Comparison of ENCODE assay signal across 24 cellular contexts in the genomic region with DNA sequence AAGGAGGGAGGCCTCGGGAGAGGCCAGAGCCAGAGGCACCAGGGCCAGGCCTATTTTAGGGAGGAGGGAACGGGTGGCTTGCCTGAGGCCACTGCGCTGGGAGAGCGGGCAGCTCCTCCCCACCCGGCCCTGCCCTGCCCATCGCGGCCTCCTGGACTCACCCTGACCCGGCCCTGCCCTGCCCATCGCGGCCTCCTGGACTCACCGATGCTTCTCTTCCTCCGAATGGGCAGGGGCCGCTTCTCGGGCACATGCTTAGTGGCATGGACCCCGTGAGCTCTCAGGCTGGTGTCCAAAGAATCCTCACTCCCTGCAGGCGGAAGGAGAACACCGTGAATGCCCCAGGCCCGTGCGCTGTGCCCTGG. TPM values are rescaled to one million over a fixed set of nuclear protein-coding genes. Genes with fewer than 3 reads are reported as not detected.
DNase-seq lines count a peak whose midpoint lies in the region; ATAC-seq and TF ChIP-seq lines count a peak whose summit lies in the region.
"Had no signal": no experiment of that assay in that cellular context is flagged by ENCODE, and none has a peak within 500 bp of the region (broad histone marks: within the 10 kb centered on the region; RNA-seq: fewer than 3 reads in every experiment).

No MANE protein-coding gene starts in this region.

- H3K9me3 Mint-ChIP-seq in mesothelial cell of epicardium, result no peaks in the 10 kb centered on the region
- no peaks in the 10 kb centered on the region for H3K9me3 Mint-ChIP-seq in CD8-positive, alpha-beta memory T cell
- no peaks in the 10 kb centered on the region for H3K9me3 Mint-ChIP-seq in activated CD4-positive, alpha-beta T cell treated with anti-CD3 and anti-CD28 coated beads, Interleukin-2, amount 10 ng/mL, durations not matched to agents 24 days and 14 days
- H3K9me3 Mint-ChIP-seq: dendritic cell treated with granulocyte-macrophage colony-stimulating factor and Interleukin-4, amounts not matched to agents 40 ng/mL and 50 ng/mL, for 4 days; naive B cell; stimulated activated naive B cell treated with anti-CD40 and anti-IgM and Interleukin-4, amounts not matched to agents 10 μg/mL and 1 μg/mL and 100 μg/mL, for 72 hours had no signal

- H3K27me3 Mint-ChIP-seq in mesothelial cell of epicardium (ENCODE audit: low read depth), result peaks cover 2% of the 10 kb centered on the region
- peaks cover 10 to 26% of the 10 kb centered on the region in 2 donors for H3K27me3 Mint-ChIP-seq in CD8-positive, alpha-beta memory T cell
- peaks cover 15% of the 10 kb centered on the region for H3K27me3 Mint-ChIP-seq in activated CD4-positive, alpha-beta T cell treated with anti-CD3 and anti-CD28 coated beads, Interleukin-2, amount 10 ng/mL, durations not matched to agents 24 days and 14 days

- peaks cover 44% of the 10 kb centered on the region for H3K4me1 ChIP-seq in RWPE2 (ENCODE audit: insufficient read depth, poor library complexity, severe bottlenecking)
- H3K4me1 ChIP-seq in tibial nerve, result peaks cover 0 to 46% (median 35%) of the 10 kb centered on the region in 4 donors
- no peaks in the 10 kb centered on the region for H3K4me1 ChIP-seq in CD8-positive, alpha-beta memory T cell (ENCODE audit: insufficient read depth, low read length)
- H3K4me1 ChIP-seq: HAP-1 had no signal

- WGBS in tibial nerve, 2 donors, result 73 to 90% methylated on average over 7 to 9 of the region's 19 CpGs

- peak; percentile 81 for DNase-seq in RWPE2 (ENCODE audit: low spot score)
- DNase-seq in coronary artery (ENCODE audit: low spot score), result no peak
- no peak for DNase-seq in mesothelial cell of epicardium (ENCODE audit: low spot score in 2 of 2, unreplicated experiment in 2 of 2)
- no peak for DNase-seq in tibial nerve (ENCODE audit: low spot score in 2 of 2)
- no peak for DNase-seq in CD8-positive, alpha-beta memory T cell
- no peak for DNase-seq in NCI-H146 treated with DMSO at 0.1 percent for 48 hours (lab: John Stamatoyannopoulos, UW; ENCODE audit: unreplicated experiment)
- DNase-seq in activated CD4-positive, alpha-beta T cell treated with anti-CD3 and anti-CD28 coated beads, Interleukin-2, amount 10 ng/mL, durations not matched to agents 24 days and 14 days, result no peak
- DNase-seq: activated gamma-delta T cell; brain microvascular endothelial cell; DMS 273 treated with DMSO at 0.1 percent for 48 hours; mesendoderm; naive B cell; NCI-H345; NCI-H82; occipital lobe; SIG-M5; stimulated activated CD4-positive, alpha-beta T cell treated with anti-CD3 and anti-CD28 coated beads, Interleukin-4, amount 100 ng/mL, for 24 hours; stimulated activated naive B cell treated with anti-CD40 and anti-IgM and Interleukin-4, amounts not matched to agents 10 μg/mL and 1 μg/mL and 100 μg/mL, for 72 hours had no signal

- POLR2A ChIA-PET in CD8-positive, alpha-beta memory T cell (lab: Charles Lee), result no interaction called here

- no peak for TF ChIP-seq EP300 in tibial nerve (IDR thresholded peaks at IDR 0.05)

- no peak for TF ChIP-seq POLR2A in tibial nerve (IDR thresholded peaks at IDR 0.05)

- no peaks in the 10 kb centered on the region for H3K36me3 Mint-ChIP-seq in mesothelial cell of epicardium
- no peaks in the 10 kb centered on the region for H3K36me3 Mint-ChIP-seq in CD8-positive, alpha-beta memory T cell
- H3K36me3 Mint-ChIP-seq in activated CD4-positive, alpha-beta T cell treated with anti-CD3 and anti-CD28 coated beads, Interleukin-2, amount 10 ng/mL, durations not matched to agents 24 days and 14 days (ENCODE audit: low read depth), result no peaks in the 10 kb centered on the region
- H3K36me3 Mint-ChIP-seq: naive B cell had no signal

- peaks cover 59% of the 10 kb centered on the region for H3K36me3 ChIP-seq in RWPE2 (ENCODE audit: low read depth)
- peaks cover 0 to 46% (median 0%) of the 10 kb centered on the region in 3 donors for H3K36me3 ChIP-seq in tibial nerve
- H3K36me3 ChIP-seq in CD8-positive, alpha-beta memory T cell (ENCODE audit: insufficient read depth, low read length), result no peaks in the 10 kb centered on the region
- H3K36me3 ChIP-seq: HAP-1 had no signal

- H3K27me3 ChIP-seq in RWPE2 (ENCODE audit: insufficient read depth, poor library complexity, severe bottlenecking) (no peaks in the 10 kb centered on the region), tibial nerve (no peaks in the 10 kb centered on the region)
- peaks cover 3% of the 10 kb centered on the region for H3K27me3 ChIP-seq in CD8-positive, alpha-beta memory T cell (ENCODE audit: insufficient read depth, low read length, poor library complexity, severe bottlenecking)
- H3K27me3 ChIP-seq: brain microvascular endothelial cell, thyroid gland had no signal

- CTCF ChIA-PET in CD8-positive, alpha-beta memory T cell (lab: Charles Lee), result no interaction called here

- H3K4me1 Mint-ChIP-seq in mesothelial cell of epicardium, result peaks cover 32% of the 10 kb centered on the region
- H3K4me1 Mint-ChIP-seq in CD8-positive, alpha-beta memory T cell, result peaks cover 5 to 10% (median 9%) of the 10 kb centered on the region in 3 donors
- H3K4me1 Mint-ChIP-seq in activated CD4-positive, alpha-beta T cell treated with anti-CD3 and anti-CD28 coated beads, Interleukin-2, amount 10 ng/mL, durations not matched to agents 24 days and 14 days, result peaks cover 4% of the 10 kb centered on the region

- ATAC-seq in RWPE2 (ENCODE audit: low read depth), result no peak
- ATAC-seq: activated CD4-positive, CD25-positive, alpha-beta regulatory T cell treated with anti-CD3 and anti-CD28 coated beads, Interleukin-2, amount 50 U/mL, for 24 hours; HepG2; stimulated activated naive B cell treated with anti-CD40 and anti-IgM and Interleukin-4, amounts not matched to agents 10 μg/mL and 1 μg/mL and 100 μg/mL, for 72 hours had no signal

- H3K27ac ChIP-seq in RWPE2 (ENCODE audit: poor library complexity, severe bottlenecking) (peak overlapping the region; percentile 92), coronary artery (peak overlapping the region; percentile 95 to 100), tibial nerve (peak overlapping the region in 3 of 4 donors; percentile 56 to 91 (median 86))
- no peak overlapping the region for H3K27ac ChIP-seq in CD8-positive, alpha-beta memory T cell (ENCODE audit: low read depth, low read length)
- H3K27ac ChIP-seq: brain microvascular endothelial cell, HL-60, thyroid gland had no signal

- peak overlapping the region; percentile 72 for H3K27ac Mint-ChIP-seq in mesothelial cell of epicardium
- no peak overlapping the region for H3K27ac Mint-ChIP-seq in CD8-positive, alpha-beta memory T cell
- H3K27ac Mint-ChIP-seq in activated CD4-positive, alpha-beta T cell treated with anti-CD3 and anti-CD28 coated beads, Interleukin-2, amount 10 ng/mL, durations not matched to agents 24 days and 14 days, result no peak overlapping the region
- H3K27ac Mint-ChIP-seq: dendritic cell treated with granulocyte-macrophage colony-stimulating factor and Interleukin-4, amounts not matched to agents 40 ng/mL and 50 ng/mL, for 4 days; naive B cell; stimulated activated naive B cell treated with anti-CD40 and anti-IgM and Interleukin-4, amounts not matched to agents 10 μg/mL and 1 μg/mL and 100 μg/mL, for 72 hours had no signal

- H3K9me3 ChIP-seq in RWPE2 (ENCODE audit: severe bottlenecking) (no peaks in the 10 kb centered on the region), tibial nerve (no peaks in the 10 kb centered on the region)
- H3K9me3 ChIP-seq in CD8-positive, alpha-beta memory T cell (ENCODE audit: low read length), result no peaks in the 10 kb centered on the region
- H3K9me3 ChIP-seq: HAP-1, thyroid gland had no signal

- intact Hi-C loops in activated CD4-positive, alpha-beta T cell treated with anti-CD3 and anti-CD28 coated beads, Interleukin-2, amount 10 ng/mL, durations not matched to agents 24 days and 14 days (cut with micrococcal nuclease), result no loop called here

- TF ChIP-seq CTCF in RWPE2 (IDR thresholded peaks at IDR 0.05; ENCODE audit: poor library complexity, severe bottlenecking), result no peak
- TF ChIP-seq CTCF in coronary artery (IDR thresholded peaks at IDR 0.05), result no peak
- TF ChIP-seq CTCF in mesothelial cell of epicardium (IDR thresholded peaks at IDR 0.05; ENCODE audit: unreplicated experiment), result no peak
- no peak for TF ChIP-seq CTCF in tibial nerve (IDR thresholded peaks at IDR 0.05)

- H3K4me3 ChIP-seq in RWPE2 (ENCODE audit: severe bottlenecking) (no peak overlapping the region), coronary artery (peak overlapping the region; percentile 90), tibial nerve (no peak overlapping the region)
- H3K4me3 ChIP-seq in CD8-positive, alpha-beta memory T cell (ENCODE audit: low read length), result no peak overlapping the region
- H3K4me3 ChIP-seq: HAP-1, thyroid gland had no signal

- no peak overlapping the region for H3K4me3 Mint-ChIP-seq in mesothelial cell of epicardium
- no peak overlapping the region for H3K4me3 Mint-ChIP-seq in CD8-positive, alpha-beta memory T cell
- no peak overlapping the region for H3K4me3 Mint-ChIP-seq in activated CD4-positive, alpha-beta T cell treated with anti-CD3 and anti-CD28 coated beads, Interleukin-2, amount 10 ng/mL, durations not matched to agents 24 days and 14 days
- H3K4me3 Mint-ChIP-seq: dendritic cell treated with granulocyte-macrophage colony-stimulating factor and Interleukin-4, amounts not matched to agents 40 ng/mL and 50 ng/mL, for 4 days; naive B cell; stimulated activated naive B cell treated with anti-CD40 and anti-IgM and Interleukin-4, amounts not matched to agents 10 μg/mL and 1 μg/mL and 100 μg/mL, for 72 hours had no signal

RNA-seq across cellular contexts. Expression of gene PDGFA, which starts 7.5 kb away (rescaled TPM):
- total RNA-seq in mesothelial cell of epicardium, result 74.0 to 78.8 TPM (median 75.3 TPM) in 3 replicates
- 10 to 100 TPM; 33.4 to 84.1 (median 40.6) TPM for total RNA-seq in tibial nerve
- 10 to 100 TPM; 11.6 to 11.9 TPM for total RNA-seq in CD8-positive, alpha-beta memory T cell
- 0.68 TPM for polyA plus RNA-seq in CD8-positive, alpha-beta memory T cell
- 12.2 and 12.9 TPM in 2 replicates for total RNA-seq in activated CD4-positive, alpha-beta T cell treated with anti-CD3 and anti-CD28 coated beads, Interleukin-2, amount 10 ng/mL, durations not matched to agents 24 days and 14 days
